Comparison of ENCODE assay signal across 8 cellular contexts in the genomic region with DNA sequence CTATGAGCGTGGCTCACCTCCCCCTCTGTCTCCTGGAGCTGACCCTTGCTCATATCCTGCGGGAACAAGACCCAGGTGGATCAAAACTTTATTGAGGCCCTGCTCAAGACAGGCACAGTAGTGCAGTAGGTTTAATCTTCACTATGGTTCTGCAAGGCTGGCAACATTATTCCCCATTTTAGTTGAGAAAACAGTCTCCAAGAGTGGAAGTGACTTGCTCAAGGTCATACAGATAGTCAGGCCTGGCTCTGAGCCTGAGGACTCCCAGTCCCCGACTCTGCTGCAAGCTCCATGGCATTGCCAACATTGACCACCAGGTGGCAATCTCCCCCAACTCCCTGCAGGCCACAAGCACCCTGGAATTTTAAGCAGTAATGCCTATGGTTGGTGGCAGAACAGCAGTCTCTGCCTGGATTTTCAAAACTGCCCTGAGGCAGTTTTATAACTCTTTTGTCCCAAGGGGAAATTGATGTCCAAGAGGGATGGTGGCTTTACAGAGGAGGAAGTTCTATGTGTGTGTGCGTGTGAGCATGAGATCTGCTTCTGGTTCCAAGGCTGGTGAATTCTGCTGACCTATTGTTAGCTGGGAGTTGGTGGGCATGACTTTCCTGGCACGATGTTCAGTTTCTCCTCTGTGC. TPM values are rescaled to one million over a fixed set of nuclear protein-coding genes. Genes with fewer than 3 reads are reported as not detected.
DNase-seq lines count a peak whose midpoint lies in the region; ATAC-seq and TF ChIP-seq lines count a peak whose summit lies in the region.

No MANE protein-coding gene starts in this region.

- no peak overlapping the region for H3K4me3 Mint-ChIP-seq in neural crest cell

- no peaks in the 10 kb centered on the region for H3K4me1 ChIP-seq in Peyer's patch

- no peak for TF ChIP-seq POLR2A in Peyer's patch (IDR thresholded peaks at IDR 0.05)

- H3K36me3 ChIP-seq in BJ (ENCODE audit: control insufficient read depth, insufficient read depth, low read length) (no peaks in the 10 kb centered on the region), Peyer's patch (no peaks in the 10 kb centered on the region)

- DNase-seq in BJ (ENCODE audit: low read depth) (peak; percentile 16), KG1 (lab: John Stamatoyannopoulos, UW) (peak; percentile 65), Peyer's patch (peak; percentile 74 to 90 (median 83)), fibroblast of peridontal ligament (ENCODE audit: extremely low read depth) (peak; percentile 86), neural crest cell (ENCODE audit: low read depth, low spot score) (peak; percentile 87)
- DNase-seq in activated T-cell treated with anti-CD3 and anti-CD28 coated beads, Interleukin-2, amount 50 U/mL, for 48 hours, result peak; percentile 82 to 87
- peak; percentile 77 for DNase-seq in stimulated activated naive CD8-positive, alpha-beta T cell treated with anti-CD3 and anti-CD28 coated beads, Interleukin-15, Interleukin-2, amounts not matched to agents 100 U/mL and 50 U/mL, for 24 hours

- H3K27ac ChIP-seq in Peyer's patch, result no peak overlapping the region

- peak; percentile 57 for ATAC-seq in GM19397 (IDR thresholded peaks at IDR 0.05; ENCODE audit: unreplicated experiment)
- peak; percentile 71 for ATAC-seq in stimulated activated naive CD8-positive, alpha-beta T cell treated with anti-CD3 and anti-CD28 coated beads, Interleukin-15, Interleukin-2, amounts not matched to agents 100 U/mL and 50 U/mL, for 24 hours

- H3K9me3 ChIP-seq in Peyer's patch, result no peaks in the 10 kb centered on the region

- H3K4me3 ChIP-seq in BJ (ENCODE audit: low read depth, low read length) (no peak overlapping the region), Peyer's patch (no peak overlapping the region)

- CTCF ChIA-PET in BJ (lab: Yijun Ruan, JAX), result interaction anchor here (0.7 to 7.5 kb wide), 41 partner anchors 9 to 235 kb away, joined by 3 to 95 read pairs (median 4); a partner anchor contains a TSS

- H3K27me3 ChIP-seq in BJ (ENCODE audit: control insufficient read depth, insufficient read depth, low read length) (no peaks in the 10 kb centered on the region), Peyer's patch (no peaks in the 10 kb centered on the region)

- peaks cover 21% of the 10 kb centered on the region for H3K4me1 Mint-ChIP-seq in neural crest cell

- peaks cover 15% of the 10 kb centered on the region for H3K36me3 Mint-ChIP-seq in neural crest cell (ENCODE audit: low read depth)

- peaks cover 7% of the 10 kb centered on the region for H3K9me3 Mint-ChIP-seq in neural crest cell

- TF ChIP-seq CTCF in BJ (IDR thresholded peaks at IDR 0.05; ENCODE audit: insufficient read depth, low read depth, low read length) (peak; percentile 97), Peyer's patch (IDR thresholded peaks at IDR 0.05) (peak; percentile 86 to 98 (median 88)), neural crest cell (conservative IDR thresholded peaks at IDR 0.05) (peak; percentile 95)

- POLR2A ChIA-PET in BJ (lab: Charles Lee), result no interaction called here

- H3K27me3 Mint-ChIP-seq in neural crest cell (ENCODE audit: low read depth), result no peaks in the 10 kb centered on the region

- H3K27ac Mint-ChIP-seq in neural crest cell (ENCODE audit: unreplicated experiment), result no peak overlapping the region

RNA-seq across cellular contexts. Expression of a gene that starts 34.1 kb away (rescaled TPM):
- polyA plus RNA-seq in BJ (2011; rRNA removed), result 4.8 and 7.5 TPM in 2 replicates
- polyA minus RNA-seq in BJ (2011; rRNA and poly(A)+ RNA removed), result 10.5 and 11.3 TPM in 2 replicates
- total RNA-seq in Peyer's patch, result 10 to 100 TPM in 2 of 4 donors, 1 to 10 TPM in 2; 6.0 to 14.0 (median 10.1) TPM
- total RNA-seq in neural crest cell, result 11.3 and 12.7 TPM in 2 replicates

Comparison
In these comparisons a context has a peak if more than half of its experiments do, and no peak if none do; other contexts are left out.
1. DNase-seq: peak in every context shown above with its lines; median percentile 87 in neural crest cell; 86 in fibroblast of peridontal ligament; 84 in activated T-cell treated with anti-CD3 and anti-CD28 coated beads, Interleukin-2, amount 50 U/mL, for 48 hours; 83 in Peyer's patch; 77 in stimulated activated naive CD8-positive, alpha-beta T cell treated with anti-CD3 and anti-CD28 coated beads, Interleukin-15, Interleukin-2, amounts not matched to agents 100 U/mL and 50 U/mL, for 24 hours; 65 in KG1; 16 in BJ.